In genomic region chr22:36221799-36222751, GRCh38 we compare ENCODE assay signal across 8 cellular contexts. TPM values are rescaled to one million over a fixed set of nuclear protein-coding genes. Genes with fewer than 3 reads are reported as not detected.
DNase-seq lines count a peak whose midpoint lies in the region; ATAC-seq and TF ChIP-seq lines count a peak whose summit lies in the region.

No MANE protein-coding gene starts in this region.

- H3K9me3 ChIP-seq in SK-N-SH (no peaks in the 10 kb centered on the region), ascending aorta (no peaks in the 10 kb centered on the region)

- no peak overlapping the region for H3K27ac ChIP-seq in C4-2B
- H3K27ac ChIP-seq in SK-N-SH (ENCODE audit: low read depth in 2 of 2, low read length in 1 of 2), result no peak overlapping the region
- H3K27ac ChIP-seq in ascending aorta, result no peak overlapping the region

- TF ChIP-seq CTCF in C4-2B (conservative IDR thresholded peaks at IDR 0.05) (peak; percentile 96), SK-N-SH (IDR thresholded peaks at IDR 0.05) (peak; percentile 66), ascending aorta (IDR thresholded peaks at IDR 0.05) (peak; percentile 30 to 56 (median 47))

- TF ChIP-seq RAD21 in SK-N-SH (IDR thresholded peaks at IDR 0.05; ENCODE audit: low read length), result peak; percentile 67

- CTCF ChIA-PET in SK-N-SH (lab: Yijun Ruan, JAX), result interaction anchor here (0.6 to 3.8 kb wide), 18 partner anchors 10 to 102 kb away, joined by 3 to 30 read pairs (median 4); partner anchors contain the start of gene APOL2

- DNase-seq in H7 (peak; percentile 67), SK-N-SH (peak; percentile 57), ascending aorta (ENCODE audit: low spot score in 2 of 2) (no peak), iPS-NIHi7 (ENCODE audit: extremely low spot score) (peak; percentile 79)
- peak; percentile 19 for DNase-seq in stimulated activated CD4-positive, alpha-beta T cell treated with anti-CD3 and anti-CD28 coated beads, Interleukin-2, amount 100 ng/mL, for 4 hours (ENCODE audit: low read depth)

- no peak for TF ChIP-seq EP300 in SK-N-SH (IDR thresholded peaks at IDR 0.05; ENCODE audit: borderline replicate concordance in 1 of 2, low read depth in 1 of 2, low read length in 1 of 2)

- no peaks in the 10 kb centered on the region for H3K79me2 ChIP-seq in SK-N-SH (ENCODE audit: insufficient read depth)

- POLR2A ChIA-PET in SK-N-SH (lab: Yijun Ruan, JAX), result no interaction called here

- H2AFZ ChIP-seq in SK-N-SH (ENCODE audit: low read depth), result no peak overlapping the region

- WGBS in SK-N-SH (ENCODE audit: low lambda C conversion rate), result 16% methylated on average over 6 of the region's 7 CpGs

- no peak overlapping the region for H3K4me2 ChIP-seq in SK-N-SH

- H3K36me3 ChIP-seq in H7 (replicated peaks; ENCODE audit: control insufficient read depth, insufficient read depth, low read length), result no peaks in the 10 kb centered on the region
- no peaks in the 10 kb centered on the region for H3K36me3 ChIP-seq in SK-N-SH (replicated peaks in 1 of 2; ENCODE audit: control insufficient read depth in 1 of 2, insufficient read depth in 2 of 2, low read length in 1 of 2)
- no peaks in the 10 kb centered on the region for H3K36me3 ChIP-seq in ascending aorta

- H3K4me3 ChIP-seq in H7 (ENCODE audit: insufficient read depth, low read depth, low read length) (no peak overlapping the region), SK-N-SH (ENCODE audit: low read depth in 2 of 2, low read length in 1 of 2) (no peak overlapping the region), ascending aorta (no peak overlapping the region)

- H3K27me3 ChIP-seq in H7 (ENCODE audit: control insufficient read depth, insufficient read depth, low read length) (no peaks in the 10 kb centered on the region), SK-N-SH (ENCODE audit: insufficient read depth) (peaks cover 7% of the 10 kb centered on the region; the same call in 1 of the 2 replicates), ascending aorta (no peaks in the 10 kb centered on the region)

- intact Hi-C loops in ascending aorta (cut with DNase I), result loop anchor here (2.0 kb wide), 1 partner anchor 27 kb away; no protein-coding TSS in a partner anchor

- no peak overlapping the region for H3K9ac ChIP-seq in SK-N-SH

- ATAC-seq in GM21381 (IDR thresholded peaks at IDR 0.05; ENCODE audit: unreplicated experiment), result no peak
- no peak for ATAC-seq in GM18517 (IDR thresholded peaks at IDR 0.05; ENCODE audit: unreplicated experiment)

- no peaks in the 10 kb centered on the region for H3K9me2 ChIP-seq in SK-N-SH

- no peaks in the 10 kb centered on the region for H3F3A ChIP-seq in SK-N-SH (replicated peaks; ENCODE audit: insufficient read depth)

- peaks cover 0 to 7% of the 10 kb centered on the region in 2 experiments; a peak in 1 of 4 replicates for H3K4me1 ChIP-seq in SK-N-SH (ENCODE audit: control insufficient read depth in 1 of 2, insufficient read depth in 2 of 2, low read depth in 1 of 2, low read length in 1 of 2)
- H3K4me1 ChIP-seq in ascending aorta, result peaks cover 0 to 3% of the 10 kb centered on the region in 2 donors

- H4K20me1 ChIP-seq in SK-N-SH (ENCODE audit: insufficient read depth), result no peaks in the 10 kb centered on the region

TF ChIP-seq in SK-N-SH, 30 proteins besides CTCF, POLR2A, EP300 and RAD21:
- TF ChIP-seq CHD2 (IDR thresholded peaks at IDR 0.05; ENCODE audit: low read length, partially characterized antibody) (no peak), SMC3 (IDR thresholded peaks at IDR 0.05; ENCODE audit: low read depth, low read length) (peak; percentile 75)

RNA-seq across cellular contexts. Expression of gene APOL2, which starts 17.3 kb away (rescaled TPM):
- total RNA-seq in H7 (2014; rRNA removed; shearing (Covaris generic)), result 14.9 and 18.0 TPM in 2 replicates
- polyA plus RNA-seq in SK-N-SH (2012; rRNA removed), result 8.3 and 9.4 TPM in 2 replicates
- 4.9 and 6.9 TPM in 2 replicates for polyA plus RNA-seq in SK-N-SH (2012; cell fraction: cytosol; rRNA removed)
- 21.0 and 23.6 TPM in 2 replicates for polyA plus RNA-seq in SK-N-SH (2012; cell fraction: nucleus; rRNA removed)
- total RNA-seq in ascending aorta, result 34.3 TPM

RNA-seq across cellular contexts. Expression of gene APOL4, which starts 20.5 kb away (rescaled TPM):
- not detected in 2 replicates for total RNA-seq in H7 (2014; rRNA removed; shearing (Covaris generic))
- polyA plus RNA-seq in SK-N-SH (2012; rRNA removed), result 0.08 and 0.21 TPM in 2 replicates
- polyA plus RNA-seq in SK-N-SH (2012; cell fraction: cytosol; rRNA removed), result 0.27 and 0.38 TPM in 2 replicates
- polyA plus RNA-seq in SK-N-SH (2012; cell fraction: nucleus; rRNA removed), result 0.13 and 0.18 TPM in 2 replicates
- not detected for total RNA-seq in ascending aorta

RNA-seq across cellular contexts. Expression of gene APOL1, which starts 30.9 kb away (rescaled TPM):
- not detected in 2 replicates for total RNA-seq in H7 (2014; rRNA removed; shearing (Covaris generic))
- polyA plus RNA-seq in SK-N-SH (2012; rRNA removed), result 0.42 and 0.56 TPM in 2 replicates
- polyA plus RNA-seq in SK-N-SH (2012; cell fraction: cytosol; rRNA removed), result 0.36 and 0.62 TPM in 2 replicates
- polyA plus RNA-seq in SK-N-SH (2012; cell fraction: nucleus; rRNA removed), result 0.33 and 0.64 TPM in 2 replicates
- 30.1 TPM for total RNA-seq in ascending aorta

Comparison
In these comparisons a context has a peak if more than half of its experiments do, and no peak if none do; other contexts are left out.
1. DNase-seq: peak in H7 (single experiment), SK-N-SH (single experiment), iPS-NIHi7 (single experiment) and stimulated activated CD4-positive, alpha-beta T cell treated with anti-CD3 and anti-CD28 coated beads, Interleukin-2, amount 100 ng/mL, for 4 hours (single experiment); none in ascending aorta (0 of 2).
2. RNA of gene APOL1, which starts 30.9 kb away (total RNA-seq): 30.1 TPM in ascending aorta (single experiment); not detected in H7; every median in the first group is over 10 times any median in the second.
3. Peak in every context shown above with its lines, with median percentiles within 50 percentile points of each other: CTCF ChIP-seq.